ENCODE assay signal across 2 cellular contexts in genomic region chr10:118282670-118283069, GRCh38.
A peak's percentile ranks its signal among the peaks of the same experiment; 100 is the strongest.
TF ChIP-seq lines count a peak whose summit lies in the region.

No MANE protein-coding gene starts in this region.

TF ChIP-seq in HepG2, 621 proteins besides CTCF, POLR2A, EP300 and RAD21:
- TF ChIP-seq, protein P1, sequence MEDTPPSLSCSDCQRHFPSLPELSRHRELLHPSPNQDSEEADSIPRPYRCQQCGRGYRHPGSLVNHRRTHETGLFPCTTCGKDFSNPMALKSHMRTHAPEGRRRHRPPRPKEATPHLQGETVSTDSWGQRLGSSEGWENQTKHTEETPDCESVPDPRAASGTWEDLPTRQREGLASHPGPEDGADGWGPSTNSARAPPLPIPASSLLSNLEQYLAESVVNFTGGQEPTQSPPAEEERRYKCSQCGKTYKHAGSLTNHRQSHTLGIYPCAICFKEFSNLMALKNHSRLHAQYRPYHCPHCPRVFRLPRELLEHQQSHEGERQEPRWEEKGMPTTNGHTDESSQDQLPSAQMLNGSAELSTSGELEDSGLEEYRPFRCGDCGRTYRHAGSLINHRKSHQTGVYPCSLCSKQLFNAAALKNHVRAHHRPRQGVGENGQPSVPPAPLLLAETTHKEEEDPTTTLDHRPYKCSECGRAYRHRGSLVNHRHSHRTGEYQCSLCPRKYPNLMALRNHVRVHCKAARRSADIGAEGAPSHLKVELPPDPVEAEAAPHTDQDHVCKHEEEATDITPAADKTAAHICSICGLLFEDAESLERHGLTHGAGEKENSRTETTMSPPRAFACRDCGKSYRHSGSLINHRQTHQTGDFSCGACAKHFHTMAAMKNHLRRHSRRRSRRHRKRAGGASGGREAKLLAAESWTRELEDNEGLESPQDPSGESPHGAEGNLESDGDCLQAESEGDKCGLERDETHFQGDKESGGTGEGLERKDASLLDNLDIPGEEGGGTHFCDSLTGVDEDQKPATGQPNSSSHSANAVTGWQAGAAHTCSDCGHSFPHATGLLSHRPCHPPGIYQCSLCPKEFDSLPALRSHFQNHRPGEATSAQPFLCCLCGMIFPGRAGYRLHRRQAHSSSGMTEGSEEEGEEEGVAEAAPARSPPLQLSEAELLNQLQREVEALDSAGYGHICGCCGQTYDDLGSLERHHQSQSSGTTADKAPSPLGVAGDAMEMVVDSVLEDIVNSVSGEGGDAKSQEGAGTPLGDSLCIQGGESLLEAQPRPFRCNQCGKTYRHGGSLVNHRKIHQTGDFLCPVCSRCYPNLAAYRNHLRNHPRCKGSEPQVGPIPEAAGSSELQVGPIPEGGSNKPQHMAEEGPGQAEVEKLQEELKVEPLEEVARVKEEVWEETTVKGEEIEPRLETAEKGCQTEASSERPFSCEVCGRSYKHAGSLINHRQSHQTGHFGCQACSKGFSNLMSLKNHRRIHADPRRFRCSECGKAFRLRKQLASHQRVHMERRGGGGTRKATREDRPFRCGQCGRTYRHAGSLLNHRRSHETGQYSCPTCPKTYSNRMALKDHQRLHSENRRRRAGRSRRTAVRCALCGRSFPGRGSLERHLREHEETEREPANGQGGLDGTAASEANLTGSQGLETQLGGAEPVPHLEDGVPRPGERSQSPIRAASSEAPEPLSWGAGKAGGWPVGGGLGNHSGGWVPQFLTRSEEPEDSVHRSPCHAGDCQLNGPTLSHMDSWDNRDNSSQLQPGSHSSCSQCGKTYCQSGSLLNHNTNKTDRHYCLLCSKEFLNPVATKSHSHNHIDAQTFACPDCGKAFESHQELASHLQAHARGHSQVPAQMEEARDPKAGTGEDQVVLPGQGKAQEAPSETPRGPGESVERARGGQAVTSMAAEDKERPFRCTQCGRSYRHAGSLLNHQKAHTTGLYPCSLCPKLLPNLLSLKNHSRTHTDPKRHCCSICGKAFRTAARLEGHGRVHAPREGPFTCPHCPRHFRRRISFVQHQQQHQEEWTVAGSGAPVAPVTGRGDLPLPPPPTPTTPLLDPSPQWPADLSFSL (CRISPR knock-in tag; IDR thresholded peaks at IDR 0.05): peak; percentile 69; the same call in 1 of the 2 replicates
- no peak for TF ChIP-seq TFDP1 (CRISPR knock-in tag; IDR thresholded peaks at IDR 0.05; ENCODE audit: borderline replicate concordance)
- 0 out of 2 replicates have a peak, but pooled peaks have one; percentile 75 for TF ChIP-seq HNRNPL (IDR thresholded peaks at IDR 0.05; ENCODE audit: low read depth, low read length)
TF ChIP-seq in HepG2: peak in this region for 2.

TF ChIP-seq in K562, 482 proteins besides CTCF, POLR2A, EP300 and RAD21:
- TF ChIP-seq, protein P2, sequence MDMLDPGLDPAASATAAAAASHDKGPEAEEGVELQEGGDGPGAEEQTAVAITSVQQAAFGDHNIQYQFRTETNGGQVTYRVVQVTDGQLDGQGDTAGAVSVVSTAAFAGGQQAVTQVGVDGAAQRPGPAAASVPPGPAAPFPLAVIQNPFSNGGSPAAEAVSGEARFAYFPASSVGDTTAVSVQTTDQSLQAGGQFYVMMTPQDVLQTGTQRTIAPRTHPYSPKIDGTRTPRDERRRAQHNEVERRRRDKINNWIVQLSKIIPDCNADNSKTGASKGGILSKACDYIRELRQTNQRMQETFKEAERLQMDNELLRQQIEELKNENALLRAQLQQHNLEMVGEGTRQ (CRISPR knock-in tag; IDR thresholded peaks at IDR 0.05): no peak
- TF ChIP-seq POLR2B (IDR thresholded peaks at IDR 0.05; ENCODE audit: low read depth, partially characterized antibody) (no peak), KAT8 (IDR thresholded peaks at IDR 0.05; ENCODE audit: low read depth) (no peak), NCOA4 (IDR thresholded peaks at IDR 0.05; ENCODE audit: partially characterized antibody) (no peak), RBM39 (optimal IDR thresholded peaks at IDR 0.05; ENCODE audit: low read depth, low read length) (no peak), ZNF699 (CRISPR knock-in tag; IDR thresholded peaks at IDR 0.05; ENCODE audit: insufficient replicate concordance) (no peak), ZFX (CRISPR knock-in tag; IDR thresholded peaks at IDR 0.05) (no peak), PTTG1 (tag; IDR thresholded peaks at IDR 0.05; ENCODE audit: low read depth) (no peak), TFE3 (CRISPR knock-in tag; IDR thresholded peaks at IDR 0.05) (no peak)
- TF ChIP-seq, protein P3, sequence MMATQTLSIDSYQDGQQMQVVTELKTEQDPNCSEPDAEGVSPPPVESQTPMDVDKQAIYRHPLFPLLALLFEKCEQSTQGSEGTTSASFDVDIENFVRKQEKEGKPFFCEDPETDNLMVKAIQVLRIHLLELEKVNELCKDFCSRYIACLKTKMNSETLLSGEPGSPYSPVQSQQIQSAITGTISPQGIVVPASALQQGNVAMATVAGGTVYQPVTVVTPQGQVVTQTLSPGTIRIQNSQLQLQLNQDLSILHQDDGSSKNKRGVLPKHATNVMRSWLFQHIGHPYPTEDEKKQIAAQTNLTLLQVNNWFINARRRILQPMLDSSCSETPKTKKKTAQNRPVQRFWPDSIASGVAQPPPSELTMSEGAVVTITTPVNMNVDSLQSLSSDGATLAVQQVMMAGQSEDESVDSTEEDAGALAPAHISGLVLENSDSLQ (IDR thresholded peaks at IDR 0.05): no peak
- TF ChIP-seq, protein P4, sequence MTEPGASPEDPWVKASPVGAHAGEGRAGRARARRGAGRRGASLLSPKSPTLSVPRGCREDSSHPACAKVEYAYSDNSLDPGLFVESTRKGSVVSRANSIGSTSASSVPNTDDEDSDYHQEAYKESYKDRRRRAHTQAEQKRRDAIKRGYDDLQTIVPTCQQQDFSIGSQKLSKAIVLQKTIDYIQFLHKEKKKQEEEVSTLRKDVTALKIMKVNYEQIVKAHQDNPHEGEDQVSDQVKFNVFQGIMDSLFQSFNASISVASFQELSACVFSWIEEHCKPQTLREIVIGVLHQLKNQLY (CRISPR knock-in tag; conservative IDR thresholded peaks at IDR 0.05): no peak
